ENCODE assay signal across 9 cellular contexts in the genomic region with DNA sequence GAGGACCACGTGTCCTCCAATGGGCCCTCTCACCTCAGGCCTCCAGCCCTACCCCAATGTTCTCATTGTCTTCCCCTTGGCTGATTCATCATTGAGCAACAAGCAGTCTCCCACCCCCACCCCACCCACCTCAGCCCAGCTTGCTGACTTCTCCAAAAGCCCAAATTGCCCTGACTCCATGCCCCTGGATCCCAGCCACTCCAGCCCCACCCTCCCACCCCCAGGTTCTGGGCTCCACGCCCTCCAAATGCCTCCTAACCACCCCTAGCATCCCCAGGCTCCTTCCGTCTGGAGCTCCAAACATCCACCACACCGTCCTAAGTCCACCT. TPM values are rescaled to one million over a fixed set of nuclear protein-coding genes. Genes with fewer than 3 reads are reported as not detected.
DNase-seq lines count a peak whose midpoint lies in the region; TF ChIP-seq lines count a peak whose summit lies in the region.
"Had no signal": no experiment of that assay in that cellular context is flagged by ENCODE, and none has a peak within 500 bp of the region (broad histone marks: within the 10 kb centered on the region; RNA-seq: fewer than 3 reads in every experiment).

No MANE protein-coding gene starts in this region.

- H3K79me2 ChIP-seq in Karpas-422 (ENCODE audit: low read length) = no peaks in the 10 kb centered on the region

- H3K27me3 ChIP-seq in testis (no peaks in the 10 kb centered on the region), Karpas-422 (ENCODE audit: low read length) (no peaks in the 10 kb centered on the region)

- no peaks in the 10 kb centered on the region for H3K9me2 ChIP-seq in Karpas-422 (replicated peaks; ENCODE audit: insufficient read depth, low read length)

- H3K36me3 ChIP-seq in testis (ENCODE audit: low read depth, missing control alignments) (no peaks in the 10 kb centered on the region), Karpas-422 (ENCODE audit: insufficient read depth, low read length) (no peaks in the 10 kb centered on the region)

- H3K4me3 ChIP-seq in fibroblast of mammary gland (ENCODE audit: control insufficient read depth, low read depth, low read length) (peak overlapping the region; percentile 94), testis (no peak overlapping the region), Karpas-422 (ENCODE audit: low read length) (no peak overlapping the region)
- H3K4me3 ChIP-seq: SK-N-MC had no signal

- DNase-seq in NCI-H226 (peak; percentile 78), fibroblast of mammary gland (ENCODE audit: low read depth) (peak; percentile 93), testis (no peak), dedifferentiated amniotic fluid mesenchymal stem cell (ENCODE audit: extremely low spot score) (no peak), NCI-H2171 (lab: John Stamatoyannopoulos, UW) (no peak), Karpas-422 (no peak)
- DNase-seq: NCI-H1105 treated with DMSO at 0.1 percent for 48 hours; stimulated activated CD4-positive, alpha-beta T cell treated with anti-CD3 and anti-CD28 coated beads, Interleukin-2, amount 100 ng/mL, for 24 hours had no signal

- intact Hi-C loops in testis (cut with DNase I; ENCODE audit: low total_unique reads) = no loop called here

- H3K4me2 ChIP-seq in Karpas-422 (ENCODE audit: low read depth, low read length, poor library complexity, severe bottlenecking) = no peak overlapping the region

- TF ChIP-seq CTCF in fibroblast of mammary gland (conservative IDR thresholded peaks at IDR 0.05; ENCODE audit: control insufficient read depth, insufficient read depth, low read depth, low read length) = no peak
- TF ChIP-seq CTCF in testis (IDR thresholded peaks at IDR 0.05) = no peak

- 72 to 74% methylated on average over 4 of the region's 4 CpGs for WGBS in testis, 2 donors

- no peak for TF ChIP-seq POLR2A in testis (IDR thresholded peaks at IDR 0.05)

- H4K20me1 ChIP-seq in Karpas-422 (ENCODE audit: insufficient read depth, low read depth, low read length) = no peaks in the 10 kb centered on the region

- no peak overlapping the region for H2AFZ ChIP-seq in Karpas-422 (ENCODE audit: low read length)

- H3K27ac ChIP-seq in testis (peak overlapping the region; percentile 64 to 80), Karpas-422 (ENCODE audit: low read length) (no peak overlapping the region)
- H3K27ac ChIP-seq: SK-N-MC had no signal

- H3K9me3 ChIP-seq in testis (no peaks in the 10 kb centered on the region), Karpas-422 (ENCODE audit: low read length) (no peaks in the 10 kb centered on the region)

- H3K9ac ChIP-seq in Karpas-422 (ENCODE audit: low read length) = no peak overlapping the region

- H3K4me1 ChIP-seq in testis (peaks cover 45% of the 10 kb centered on the region), Karpas-422 (ENCODE audit: low read length) (peaks cover 4% of the 10 kb centered on the region)

RNA-seq across cellular contexts. Expression of gene S100A16, which starts 1.9 kb away (rescaled TPM):
- 100 to 1,000 TPM; 158 to 171 TPM for total RNA-seq in testis
- polyA plus RNA-seq in testis (ENCODE audit: insufficient read depth, low read depth, low replicate concordance) = 126 TPM
- total RNA-seq in Karpas-422 (2014; rRNA removed; shearing (Covaris generic); ENCODE audit: low replicate concordance) = not detected in 2 replicates

RNA-seq across cellular contexts. Expression of gene S100A14, which starts 5.1 kb away (rescaled TPM):
- total RNA-seq in testis = not detected
- 1.6 TPM for polyA plus RNA-seq in testis (ENCODE audit: insufficient read depth, low read depth, low replicate concordance)
- not detected in 2 replicates for total RNA-seq in Karpas-422 (2014; rRNA removed; shearing (Covaris generic); ENCODE audit: low replicate concordance)

RNA-seq across cellular contexts. Expression of gene S100A13, which starts 16.3 kb away (rescaled TPM):
- 10 to 100 TPM; 54.2 to 78.2 TPM for total RNA-seq in testis
- 90.9 TPM for polyA plus RNA-seq in testis (ENCODE audit: insufficient read depth, low read depth, low replicate concordance)
- total RNA-seq in Karpas-422 (2014; rRNA removed; shearing (Covaris generic); ENCODE audit: low replicate concordance) = 13.4 and 21.5 TPM in 2 replicates

RNA-seq across cellular contexts. Expression of gene S100A1, which starts 17.2 kb away (rescaled TPM):
- 10 to 100 TPM in 1 of 2 donors, 1 to 10 TPM in 1; 8.2 to 24.0 TPM for total RNA-seq in testis
- 29.8 TPM for polyA plus RNA-seq in testis (ENCODE audit: insufficient read depth, low read depth, low replicate concordance)
- 15.9 and 18.9 TPM in 2 replicates for total RNA-seq in Karpas-422 (2014; rRNA removed; shearing (Covaris generic); ENCODE audit: low replicate concordance)

RNA-seq across cellular contexts. Expression of gene CHTOP, which starts 22.9 kb away (rescaled TPM):
- 10 to 100 TPM; 86.1 to 87.8 TPM for total RNA-seq in testis
- 101 TPM for polyA plus RNA-seq in testis (ENCODE audit: insufficient read depth, low read depth, low replicate concordance)
- 62.1 and 64.6 TPM in 2 replicates for total RNA-seq in Karpas-422 (2014; rRNA removed; shearing (Covaris generic); ENCODE audit: low replicate concordance)

Comparison
In these comparisons a context has a peak if more than half of its experiments do, and no peak if none do; other contexts are left out.
1. DNase-seq: peak in NCI-H226 (single experiment) and fibroblast of mammary gland (single experiment); none in testis (single experiment), dedifferentiated amniotic fluid mesenchymal stem cell (single experiment), NCI-H2171 (single experiment) and Karpas-422 (single experiment).
2. RNA of gene S100A16, which starts 1.9 kb away (total RNA-seq): 158 to 171 TPM in testis; not detected in Karpas-422; every median in the first group is over 100 times any median in the second.